26 cellular contexts compared by ENCODE assay signal in the genomic region with DNA sequence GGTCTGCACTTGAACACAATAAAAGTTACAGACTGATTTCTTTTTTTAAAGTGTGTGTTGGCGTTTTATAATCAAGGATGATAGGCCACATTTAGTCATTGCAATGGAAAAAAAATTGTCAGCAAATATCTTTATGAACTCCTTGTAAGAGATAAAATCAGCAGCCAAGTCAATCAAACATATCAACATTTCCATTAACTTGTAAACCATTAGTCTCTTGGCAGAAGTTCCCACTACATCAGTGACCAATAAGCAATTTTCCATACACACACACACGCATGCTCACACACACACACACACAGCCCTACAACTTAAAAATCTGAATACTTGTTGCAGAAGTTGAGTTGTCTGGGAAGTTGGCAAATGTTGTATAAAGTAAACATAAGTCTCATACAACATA.
"Had no signal": no experiment of that assay in that cellular context is flagged by ENCODE, and none has a peak within 500 bp of the region (broad histone marks: within the 10 kb centered on the region; RNA-seq: fewer than 3 reads in every experiment).

No MANE protein-coding gene starts in this region.

- H2AFZ ChIP-seq: parathyroid adenoma had no signal

- H3K9me3 ChIP-seq: neutrophil, ovary, psoas muscle, right lobe of liver, sigmoid colon, stomach, thoracic aorta, thyroid gland, tibial nerve, upper lobe of left lung, vagina had no signal

- H3K9ac ChIP-seq: parathyroid adenoma had no signal

- H3K27me3 ChIP-seq: neutrophil, ovary, right lobe of liver, sigmoid colon, stomach, thyroid gland, tibial nerve, upper lobe of left lung, vagina had no signal

- H3K4me1 ChIP-seq: parathyroid adenoma, psoas muscle, right lobe of liver, sigmoid colon, stomach, thyroid gland, tibial nerve, upper lobe of left lung, vagina had no signal

- H3K27ac ChIP-seq: neutrophil, ovary, parathyroid adenoma, psoas muscle, right lobe of liver, sigmoid colon, stomach, thoracic aorta, thyroid gland, tibial nerve, upper lobe of left lung, vagina had no signal

- H3K4me3 ChIP-seq: ovary, psoas muscle, right lobe of liver, sigmoid colon, stomach, thoracic aorta, thyroid gland, tibial nerve, upper lobe of left lung, vagina had no signal

- H3K79me2 ChIP-seq: parathyroid adenoma had no signal

- ATAC-seq: natural killer cell treated with Interleukin-12 subunit alpha and Interleukin-12 subunit beta and Interleukin-15 and Interleukin-18, amount 100 ng/mL, for 72 hours; psoas muscle; right cardiac atrium; right lobe of liver; stimulated activated effector memory CD8-positive, alpha-beta T cell treated with anti-CD3 and anti-CD28 coated beads, Interleukin-12 subunit alpha, Interleukin-12 subunit beta, amount 100 ng/mL, for 72 hours; stimulated activated naive B cell treated with anti-CD40 and anti-IgM and Interleukin-4, amounts not matched to agents 10 μg/mL and 1 μg/mL and 100 μg/mL, for 72 hours had no signal

- H3K36me3 ChIP-seq: neutrophil, ovary, right lobe of liver, sigmoid colon, stomach, thoracic aorta, thyroid gland, tibial nerve, upper lobe of left lung, vagina had no signal

- DNase-seq: nephron progenitor cell; occipital lobe; ovary; posterior cingulate gyrus; psoas muscle; right cardiac atrium; right lobe of liver; sigmoid colon; small intestine; stimulated activated CD4-positive, alpha-beta T cell treated with anti-CD3 and anti-CD28 coated beads, Interleukin-15, amount 100 ng/mL, for 24 hours; stimulated activated CD4-positive, alpha-beta T cell treated with anti-CD3 and anti-CD28 coated beads, Interleukin-2, amount 100 ng/mL, for 24 hours; stimulated activated CD4-positive, alpha-beta T cell treated with anti-CD3 and anti-CD28 coated beads, Interleukin-2, amount 100 ng/mL, for 48 hours; stimulated activated CD4-positive, alpha-beta T cell treated with anti-CD3 and anti-CD28 coated beads, Interleukin-4, amount 100 ng/mL, for 24 hours; stimulated activated naive B cell treated with anti-CD40 and anti-IgM and Interleukin-4, amounts not matched to agents 10 μg/mL and 1 μg/mL and 100 μg/mL, for 72 hours; stimulated activated naive CD4-positive, alpha-beta T cell treated with Interleukin-2 at 50 U/mL for 16 hours; stomach; thyroid gland; trophoblast cell; upper lobe of left lung had no signal
